1 cellular context compared by ENCODE assay signal in the genomic region with DNA sequence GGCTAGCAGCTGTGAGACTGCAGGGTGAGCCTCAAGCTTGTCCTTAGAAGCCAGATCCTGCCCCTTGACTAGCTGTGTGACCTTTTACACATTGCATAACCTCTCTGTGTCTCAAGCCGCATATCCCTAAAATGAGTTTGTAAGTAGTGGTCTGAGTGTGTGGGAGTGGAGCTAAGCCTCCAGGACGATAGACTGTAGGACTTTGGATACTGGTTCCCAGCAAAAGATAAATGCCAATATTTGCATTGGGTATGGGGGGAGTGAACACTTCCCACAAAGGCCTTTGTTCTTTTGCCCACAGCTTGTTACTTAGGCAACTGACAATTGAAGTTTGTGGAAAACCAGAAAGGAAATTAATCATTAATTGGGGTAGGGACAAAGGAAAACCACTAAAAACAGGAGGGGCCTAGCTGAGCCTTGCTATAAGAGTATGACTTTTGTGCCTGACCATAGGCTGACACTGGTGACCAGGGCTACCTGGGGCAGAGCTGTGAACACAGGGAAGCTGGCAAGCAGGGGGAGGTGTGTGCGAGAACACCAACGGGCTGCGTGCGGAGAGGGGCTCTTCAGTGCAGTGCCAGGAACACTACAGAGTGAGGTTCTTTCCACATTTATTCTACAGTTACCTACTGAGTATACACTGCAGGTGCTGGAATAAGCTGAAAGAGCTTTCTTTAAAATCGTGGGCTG.
TF ChIP-seq lines count a peak whose summit lies in the region.

No MANE protein-coding gene starts in this region.

TF ChIP-seq in GM12878, 131 proteins besides CTCF, POLR2A, EP300 and RAD21 (continued from another document):
- TF ChIP-seq, protein P1, sequence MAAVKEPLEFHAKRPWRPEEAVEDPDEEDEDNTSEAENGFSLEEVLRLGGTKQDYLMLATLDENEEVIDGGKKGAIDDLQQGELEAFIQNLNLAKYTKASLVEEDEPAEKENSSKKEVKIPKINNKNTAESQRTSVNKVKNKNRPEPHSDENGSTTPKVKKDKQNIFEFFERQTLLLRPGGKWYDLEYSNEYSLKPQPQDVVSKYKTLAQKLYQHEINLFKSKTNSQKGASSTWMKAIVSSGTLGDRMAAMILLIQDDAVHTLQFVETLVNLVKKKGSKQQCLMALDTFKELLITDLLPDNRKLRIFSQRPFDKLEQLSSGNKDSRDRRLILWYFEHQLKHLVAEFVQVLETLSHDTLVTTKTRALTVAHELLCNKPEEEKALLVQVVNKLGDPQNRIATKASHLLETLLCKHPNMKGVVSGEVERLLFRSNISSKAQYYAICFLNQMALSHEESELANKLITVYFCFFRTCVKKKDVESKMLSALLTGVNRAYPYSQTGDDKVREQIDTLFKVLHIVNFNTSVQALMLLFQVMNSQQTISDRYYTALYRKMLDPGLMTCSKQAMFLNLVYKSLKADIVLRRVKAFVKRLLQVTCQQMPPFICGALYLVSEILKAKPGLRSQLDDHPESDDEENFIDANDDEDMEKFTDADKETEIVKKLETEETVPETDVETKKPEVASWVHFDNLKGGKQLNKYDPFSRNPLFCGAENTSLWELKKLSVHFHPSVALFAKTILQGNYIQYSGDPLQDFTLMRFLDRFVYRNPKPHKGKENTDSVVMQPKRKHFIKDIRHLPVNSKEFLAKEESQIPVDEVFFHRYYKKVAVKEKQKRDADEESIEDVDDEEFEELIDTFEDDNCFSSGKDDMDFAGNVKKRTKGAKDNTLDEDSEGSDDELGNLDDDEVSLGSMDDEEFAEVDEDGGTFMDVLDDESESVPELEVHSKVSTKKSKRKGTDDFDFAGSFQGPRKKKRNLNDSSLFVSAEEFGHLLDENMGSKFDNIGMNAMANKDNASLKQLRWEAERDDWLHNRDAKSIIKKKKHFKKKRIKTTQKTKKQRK (IDR thresholded peaks at IDR 0.05; ENCODE audit: low read depth, low read length) = no peak
- TF ChIP-seq TAF1 (IDR thresholded peaks at IDR 0.05; ENCODE audit: borderline replicate concordance, low read depth, low read length) (no peak), ATF7 (IDR thresholded peaks at IDR 0.05; ENCODE audit: low read depth) (0 out of 2 replicates have a peak, but pooled peaks have one; percentile 10), HDAC6 (IDR thresholded peaks at IDR 0.05; ENCODE audit: unreplicated experiment) (no peak), CBX3 (IDR thresholded peaks at IDR 0.05; ENCODE audit: borderline replicate concordance, low read depth) (no peak), EGR1 (IDR thresholded peaks at IDR 0.05; ENCODE audit: borderline replicate concordance in 1 of 2, low read depth in 2 of 2, low read length in 2 of 2) (no peak), SUZ12 (IDR thresholded peaks at IDR 0.05; ENCODE audit: unreplicated experiment) (no peak), ATF3 (IDR thresholded peaks at IDR 0.05; ENCODE audit: borderline replicate concordance, extremely low read depth, low read depth, low read length) (no peak), ZSCAN29 (IDR thresholded peaks at IDR 0.05) (no peak), KLF5 (IDR thresholded peaks at IDR 0.05; ENCODE audit: partially characterized antibody) (no peak), MEF2A (IDR thresholded peaks at IDR 0.05; ENCODE audit: insufficient read depth, low read depth, low read length) (no peak), BACH1 (IDR thresholded peaks at IDR 0.05; ENCODE audit: borderline replicate concordance) (no peak), ZZZ3 (IDR thresholded peaks at IDR 0.05; ENCODE audit: control insufficient read depth, insufficient read length, low read depth) (no peak), CHD1 (IDR thresholded peaks at IDR 0.05; ENCODE audit: low read depth, low read length) (no peak), BHLHE40 (IDR thresholded peaks at IDR 0.05; ENCODE audit: borderline replicate concordance in 1 of 2, low read depth in 2 of 2, low read length in 1 of 2) (no peak), SIN3A (IDR thresholded peaks at IDR 0.05; ENCODE audit: low read depth, low read length) (no peak), NRF1 (conservative IDR thresholded peaks at IDR 0.05; ENCODE audit: low read depth, low read length) (no peak)
- TF ChIP-seq, protein P2, sequence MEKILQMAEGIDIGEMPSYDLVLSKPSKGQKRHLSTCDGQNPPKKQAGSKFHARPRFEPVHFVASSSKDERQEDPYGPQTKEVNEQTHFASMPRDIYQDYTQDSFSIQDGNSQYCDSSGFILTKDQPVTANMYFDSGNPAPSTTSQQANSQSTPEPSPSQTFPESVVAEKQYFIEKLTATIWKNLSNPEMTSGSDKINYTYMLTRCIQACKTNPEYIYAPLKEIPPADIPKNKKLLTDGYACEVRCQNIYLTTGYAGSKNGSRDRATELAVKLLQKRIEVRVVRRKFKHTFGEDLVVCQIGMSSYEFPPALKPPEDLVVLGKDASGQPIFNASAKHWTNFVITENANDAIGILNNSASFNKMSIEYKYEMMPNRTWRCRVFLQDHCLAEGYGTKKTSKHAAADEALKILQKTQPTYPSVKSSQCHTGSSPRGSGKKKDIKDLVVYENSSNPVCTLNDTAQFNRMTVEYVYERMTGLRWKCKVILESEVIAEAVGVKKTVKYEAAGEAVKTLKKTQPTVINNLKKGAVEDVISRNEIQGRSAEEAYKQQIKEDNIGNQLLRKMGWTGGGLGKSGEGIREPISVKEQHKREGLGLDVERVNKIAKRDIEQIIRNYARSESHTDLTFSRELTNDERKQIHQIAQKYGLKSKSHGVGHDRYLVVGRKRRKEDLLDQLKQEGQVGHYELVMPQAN (conservative IDR thresholded peaks at IDR 0.05) = peak; percentile 33; the same call in 1 of the 2 replicates
- TF ChIP-seq, protein P3, sequence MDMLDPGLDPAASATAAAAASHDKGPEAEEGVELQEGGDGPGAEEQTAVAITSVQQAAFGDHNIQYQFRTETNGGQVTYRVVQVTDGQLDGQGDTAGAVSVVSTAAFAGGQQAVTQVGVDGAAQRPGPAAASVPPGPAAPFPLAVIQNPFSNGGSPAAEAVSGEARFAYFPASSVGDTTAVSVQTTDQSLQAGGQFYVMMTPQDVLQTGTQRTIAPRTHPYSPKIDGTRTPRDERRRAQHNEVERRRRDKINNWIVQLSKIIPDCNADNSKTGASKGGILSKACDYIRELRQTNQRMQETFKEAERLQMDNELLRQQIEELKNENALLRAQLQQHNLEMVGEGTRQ (IDR thresholded peaks at IDR 0.05; ENCODE audit: borderline replicate concordance, low read depth, low read length) = no peak
